In the genomic region with DNA sequence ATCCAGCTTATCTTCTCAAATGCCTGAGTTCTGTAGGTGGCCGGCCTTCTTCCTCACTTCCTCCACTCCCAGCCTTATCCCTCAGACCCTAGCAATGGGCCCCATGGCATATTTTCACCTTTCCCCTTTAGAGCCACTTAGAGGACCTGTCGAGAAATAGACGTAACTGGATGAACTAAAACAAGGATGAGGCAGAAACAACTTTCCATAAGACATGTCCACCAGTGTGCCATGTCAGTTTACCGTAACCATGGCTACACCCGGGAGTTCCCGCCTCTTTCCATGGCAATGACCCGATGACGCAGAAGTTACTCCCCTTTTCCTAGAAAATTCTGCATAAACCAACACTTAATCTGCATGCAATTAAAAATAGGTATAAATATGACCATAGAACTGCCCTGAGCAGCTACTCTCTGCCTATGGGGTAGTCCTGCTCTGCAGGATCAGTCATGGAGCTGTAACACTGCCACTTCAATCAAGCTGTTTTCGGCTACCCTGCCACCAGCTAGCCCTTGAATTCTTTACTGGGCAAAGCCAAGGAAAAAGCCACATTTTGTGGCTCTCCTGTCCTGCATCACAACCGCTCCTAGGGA, we compare ENCODE assay signal across 19 cellular contexts. TPM values are rescaled to one million over a fixed set of nuclear protein-coding genes. Genes with fewer than 3 reads are reported as not detected.
A peak's percentile ranks its signal among the peaks of the same experiment; 100 is the strongest.
DNase-seq lines count a peak whose midpoint lies in the region; ATAC-seq and TF ChIP-seq lines count a peak whose summit lies in the region.
"Had no signal": no experiment of that assay in that cellular context is flagged by ENCODE, and none has a peak within 500 bp of the region (broad histone marks: within the 10 kb centered on the region; RNA-seq: fewer than 3 reads in every experiment).

No MANE protein-coding gene starts in this region.

- H3K36me3 Mint-ChIP-seq in stimulated activated naive CD8-positive, alpha-beta T cell treated with anti-CD3 and anti-CD28 coated beads, Interleukin-15, Interleukin-2, amounts not matched to agents 100 ng/mL and 50 ng/mL, for 24 hours (ENCODE audit: low read depth) = peaks cover 3% of the 10 kb centered on the region
- peaks cover 8% of the 10 kb centered on the region for H3K36me3 Mint-ChIP-seq in activated CD8-positive, alpha-beta T cell treated with anti-CD3 and anti-CD28 coated beads for 36 hours (ENCODE audit: low read depth)

- TF ChIP-seq CTCF in activated CD8-positive, alpha-beta T cell treated with anti-CD3 and anti-CD28 coated beads for 36 hours (IDR thresholded peaks at IDR 0.05) = no peak

- H3K27ac Mint-ChIP-seq in stimulated activated naive CD8-positive, alpha-beta T cell treated with anti-CD3 and anti-CD28 coated beads, Interleukin-15, Interleukin-2, amounts not matched to agents 100 ng/mL and 50 ng/mL, for 24 hours = no peak overlapping the region
- no peak overlapping the region for H3K27ac Mint-ChIP-seq in stimulated activated naive CD8-positive, alpha-beta T cell treated with anti-CD3 and anti-CD28 coated beads, Interleukin-15, amount 100 ng/mL, for 72 hours
- H3K27ac Mint-ChIP-seq in activated CD8-positive, alpha-beta T cell treated with anti-CD3 and anti-CD28 coated beads for 36 hours = no peak overlapping the region
- H3K27ac Mint-ChIP-seq: progenitor cell of endocrine pancreas had no signal

- CTCF ChIA-PET in activated CD8-positive, alpha-beta T cell treated with anti-CD3 and anti-CD28 coated beads for 36 hours (lab: Charles Lee) = interaction anchor here (0.9 to 19.4 kb wide), 10 partner anchors 8 to 248 kb away, joined by 3 to 418 read pairs (median 16); no protein-coding TSS in a partner anchor

- no peak overlapping the region for H3K4me2 ChIP-seq in mesendoderm (ENCODE audit: low read length)

- H2BK120ac ChIP-seq in mesendoderm (ENCODE audit: low read depth, low read length) = no peak overlapping the region

- peak overlapping the region; percentile 28 for H2AK5ac ChIP-seq in mesendoderm (ENCODE audit: low read length)

- H4K8ac ChIP-seq in mesendoderm (ENCODE audit: low read depth, low read length) = no peak overlapping the region

- H3K79me2 ChIP-seq in mesendoderm (ENCODE audit: control insufficient read depth, insufficient read depth, low read length) = no peaks in the 10 kb centered on the region

- H3K27me3 ChIP-seq in mesendoderm (ENCODE audit: insufficient read depth, low read length, poor library complexity) = no peaks in the 10 kb centered on the region
- H3K27me3 ChIP-seq: dorsolateral prefrontal cortex, SJCRH30, testis had no signal

- intact Hi-C loops in activated CD8-positive, alpha-beta T cell treated with anti-CD3 and anti-CD28 coated beads for 36 hours (cut with micrococcal nuclease) = loop anchor here (5.0 kb wide), 2 partner anchors 49 to 139 kb away; no protein-coding TSS in a partner anchor

- H3K27me3 Mint-ChIP-seq in stimulated activated naive CD8-positive, alpha-beta T cell treated with anti-CD3 and anti-CD28 coated beads, Interleukin-15, Interleukin-2, amounts not matched to agents 100 ng/mL and 50 ng/mL, for 24 hours = no peaks in the 10 kb centered on the region
- H3K27me3 Mint-ChIP-seq in stimulated activated naive CD8-positive, alpha-beta T cell treated with anti-CD3 and anti-CD28 coated beads, Interleukin-15, amount 100 ng/mL, for 72 hours = no peaks in the 10 kb centered on the region
- H3K27me3 Mint-ChIP-seq in activated CD8-positive, alpha-beta T cell treated with anti-CD3 and anti-CD28 coated beads for 36 hours = no peaks in the 10 kb centered on the region

- no peak for ATAC-seq in stimulated activated naive CD8-positive, alpha-beta T cell treated with anti-CD3 and anti-CD28 coated beads, Interleukin-15, amount 100 ng/mL, for 72 hours
- no peak for ATAC-seq in activated CD8-positive, alpha-beta T cell treated with anti-CD3 and anti-CD28 coated beads for 36 hours
- ATAC-seq in GM18870 (IDR thresholded peaks at IDR 0.05; ENCODE audit: unreplicated experiment) = no peak
- ATAC-seq in GM18519 (IDR thresholded peaks at IDR 0.05; ENCODE audit: low FRiP score, unreplicated experiment) = no peak

- peak overlapping the region; percentile 4 for H3K4me3 Mint-ChIP-seq in stimulated activated naive CD8-positive, alpha-beta T cell treated with anti-CD3 and anti-CD28 coated beads, Interleukin-15, Interleukin-2, amounts not matched to agents 100 ng/mL and 50 ng/mL, for 24 hours
- peak overlapping the region in 1 of 2 donors; percentile 31 for H3K4me3 Mint-ChIP-seq in stimulated activated naive CD8-positive, alpha-beta T cell treated with anti-CD3 and anti-CD28 coated beads, Interleukin-15, amount 100 ng/mL, for 72 hours
- H3K4me3 Mint-ChIP-seq in activated CD8-positive, alpha-beta T cell treated with anti-CD3 and anti-CD28 coated beads for 36 hours = peak overlapping the region; percentile 14

- peaks cover 2% of the 10 kb centered on the region for H3K4me1 ChIP-seq in mesendoderm (ENCODE audit: control insufficient read depth, low read depth, low read length)
- H3K4me1 ChIP-seq: SJCRH30 had no signal

- WGBS in mesendoderm (ENCODE audit: extremely low coverage, insufficient coverage, low lambda C conversion rate) = no CpG with 5 or more reads among the region's 10 CpGs

- peak overlapping the region; percentile 13 for H3K27ac ChIP-seq in mesendoderm (ENCODE audit: low read depth, low read length)
- H3K27ac ChIP-seq: SJCRH30, testis had no signal

- H3K9ac ChIP-seq in mesendoderm (ENCODE audit: low read length) = no peak overlapping the region

- peaks cover 4% of the 10 kb centered on the region for H3K9me3 Mint-ChIP-seq in stimulated activated naive CD8-positive, alpha-beta T cell treated with anti-CD3 and anti-CD28 coated beads, Interleukin-15, Interleukin-2, amounts not matched to agents 100 ng/mL and 50 ng/mL, for 24 hours
- H3K9me3 Mint-ChIP-seq in stimulated activated naive CD8-positive, alpha-beta T cell treated with anti-CD3 and anti-CD28 coated beads, Interleukin-15, amount 100 ng/mL, for 72 hours = peaks cover 0 to 4% of the 10 kb centered on the region in 2 donors
- no peaks in the 10 kb centered on the region for H3K9me3 Mint-ChIP-seq in activated CD8-positive, alpha-beta T cell treated with anti-CD3 and anti-CD28 coated beads for 36 hours

- POLR2A ChIA-PET in activated CD8-positive, alpha-beta T cell treated with anti-CD3 and anti-CD28 coated beads for 36 hours (lab: Charles Lee) = no interaction called here

- peaks cover 39% of the 10 kb centered on the region for H3K4me1 Mint-ChIP-seq in stimulated activated naive CD8-positive, alpha-beta T cell treated with anti-CD3 and anti-CD28 coated beads, Interleukin-15, Interleukin-2, amounts not matched to agents 100 ng/mL and 50 ng/mL, for 24 hours (ENCODE audit: low read depth)
- H3K4me1 Mint-ChIP-seq in stimulated activated naive CD8-positive, alpha-beta T cell treated with anti-CD3 and anti-CD28 coated beads, Interleukin-15, amount 100 ng/mL, for 72 hours = peaks cover 48% of the 10 kb centered on the region
- peaks cover 34% of the 10 kb centered on the region for H3K4me1 Mint-ChIP-seq in activated CD8-positive, alpha-beta T cell treated with anti-CD3 and anti-CD28 coated beads for 36 hours (ENCODE audit: low read depth)

- no peak overlapping the region for H2BK15ac ChIP-seq in mesendoderm (replicated peaks; ENCODE audit: low read depth)

- no peak overlapping the region for H3K23ac ChIP-seq in mesendoderm (ENCODE audit: low read length)

- no peak overlapping the region for H3K18ac ChIP-seq in mesendoderm (ENCODE audit: low read length)

- H2BK5ac ChIP-seq in mesendoderm (ENCODE audit: low read length) = no peak overlapping the region

- H3K4ac ChIP-seq in mesendoderm (ENCODE audit: low read depth, low read length) = no peak overlapping the region

- DNase-seq in stimulated activated naive CD8-positive, alpha-beta T cell treated with anti-CD3 and anti-CD28 coated beads, Interleukin-15, amount 100 ng/mL, for 72 hours = no peak
- DNase-seq in activated CD8-positive, alpha-beta T cell treated with anti-CD3 and anti-CD28 coated beads for 36 hours = no peak
- DNase-seq in mesendoderm = no peak
- DNase-seq in effector CD4-positive, alpha-beta T cell = no peak
- DNase-seq: activated gamma-delta T cell treated with Interleukin-2 at 50 U/mL for 16 hours; AML-193; DMS 273 treated with DMSO at 0.1 percent for 48 hours; dorsolateral prefrontal cortex; GF-D8; NCI-H1092; NCI-H2107; NCI-H526; SJCRH30; stimulated activated CD4-positive, alpha-beta T cell treated with anti-CD3 and anti-CD28 coated beads, Interleukin-4, amount 100 ng/mL, for 1 hour; testis had no signal

- H4K5ac ChIP-seq in mesendoderm (ENCODE audit: low read length) = peak overlapping the region; percentile 71

- no peaks in the 10 kb centered on the region for H3K79me1 ChIP-seq in mesendoderm (ENCODE audit: low read length)

- no peak overlapping the region for H3K4me3 ChIP-seq in mesendoderm (ENCODE audit: low read length)

- H3K36me3 ChIP-seq in mesendoderm (ENCODE audit: control insufficient read depth, insufficient read depth, low read length) = no peaks in the 10 kb centered on the region
- H3K36me3 ChIP-seq: SJCRH30 had no signal

- H3K56ac ChIP-seq in mesendoderm (ENCODE audit: low read length) = peak overlapping the region; percentile 61

RNA-seq across cellular contexts. Expression of a gene that starts 55.1 kb away (rescaled TPM):
- total RNA-seq in activated CD8-positive, alpha-beta T cell treated with anti-CD3 and anti-CD28 coated beads for 36 hours = 10 to 100 TPM; 20.4 to 21.2 TPM
- polyA plus RNA-seq in mesendoderm (2013, experiment 1 of 2) = 20.8 TPM
- polyA plus RNA-seq in mesendoderm (2013, experiment 2 of 2) = 20.5 TPM
